In the genomic region with DNA sequence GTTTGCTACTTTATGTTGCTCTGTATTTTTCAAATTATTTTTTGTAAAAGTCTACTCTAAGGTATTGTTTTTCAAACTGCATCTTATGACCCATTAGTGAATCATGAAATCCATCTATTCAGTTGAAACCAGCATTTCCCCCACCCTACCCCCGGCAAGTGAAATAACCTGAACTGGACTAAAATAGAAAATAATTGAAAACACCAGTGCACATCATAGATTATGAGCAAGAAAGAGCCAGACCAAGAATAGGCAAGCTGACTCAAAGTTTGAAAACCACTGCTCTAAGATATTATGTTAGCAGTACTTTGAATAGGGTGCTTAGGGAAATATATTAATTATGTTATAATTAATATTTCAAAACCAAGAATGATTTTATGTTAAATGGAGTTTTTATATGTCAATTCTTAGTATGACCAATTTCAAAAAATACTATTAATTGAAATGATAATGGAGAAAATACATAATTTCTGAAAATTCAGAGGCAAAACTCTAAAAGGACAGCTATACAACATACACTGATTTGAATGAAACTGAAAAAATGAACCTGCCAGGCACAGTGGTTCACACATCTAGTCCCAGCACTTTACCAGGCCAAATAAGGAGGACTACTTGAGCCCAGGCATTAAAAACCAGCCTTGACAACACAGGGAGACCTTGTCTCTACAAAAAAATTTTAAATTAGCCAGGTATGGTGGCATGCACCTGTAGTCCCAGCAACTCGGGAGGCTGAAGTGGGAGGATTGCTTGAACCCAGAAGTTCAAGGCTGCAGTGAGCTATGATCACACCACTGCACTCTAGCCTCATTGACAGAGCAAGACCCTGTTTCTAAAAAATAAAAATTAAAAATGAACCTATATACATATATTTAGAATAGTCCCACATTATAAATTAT, we compare ENCODE assay signal across 19 cellular contexts.
DNase-seq lines count a peak whose midpoint lies in the region; ATAC-seq, FAIRE-seq and TF ChIP-seq lines count a peak whose summit lies in the region.
"Had no signal": no experiment of that assay in that cellular context is flagged by ENCODE, and none has a peak within 500 bp of the region (broad histone marks: within the 10 kb centered on the region; RNA-seq: fewer than 3 reads in every experiment).

No MANE protein-coding gene starts in this region.

- no peaks in the 10 kb centered on the region for H3K36me3 ChIP-seq in OCI-LY3 (replicated peaks; ENCODE audit: low read depth, low read length)
- H3K36me3 ChIP-seq in neutrophil = no peaks in the 10 kb centered on the region
- no peaks in the 10 kb centered on the region for H3K36me3 ChIP-seq in transverse colon
- H3K36me3 ChIP-seq: lower lobe of right lung, pancreas had no signal

- TF ChIP-seq EP300 in transverse colon (IDR thresholded peaks at IDR 0.05; ENCODE audit: low read depth) = no peak

- TF ChIP-seq CTCF in GM10266 (IDR thresholded peaks at IDR 0.05; ENCODE audit: control insufficient read depth, insufficient read depth, low read depth, missing control alignments) = no peak
- no peak for TF ChIP-seq CTCF in OCI-LY3 (IDR thresholded peaks at IDR 0.05; ENCODE audit: low read depth, low read length)
- no peak for TF ChIP-seq CTCF in neutrophil (IDR thresholded peaks at IDR 0.05)
- no peak for TF ChIP-seq CTCF in transverse colon (IDR thresholded peaks at IDR 0.05)

- H2AFZ ChIP-seq in OCI-LY3 (ENCODE audit: low read depth, low read length) = no peak overlapping the region

- FAIRE-seq in HTR-8/SVneo (lab: Jason Lieb, UNC) = no peak
- FAIRE-seq: H54, pancreas had no signal

- ATAC-seq in GM21576 (IDR thresholded peaks at IDR 0.05; ENCODE audit: unreplicated experiment) (peak; percentile 43), T-cell (replicated peaks in 1 of 4) (no peak)
- no peak for ATAC-seq in stimulated activated memory B cell treated with anti-CD40 and anti-IgM and Interleukin-4, amounts not matched to agents 10 μg/mL and 1 μg/mL and 100 μg/mL, for 72 hours
- ATAC-seq: pancreas had no signal

- no peaks in the 10 kb centered on the region for H4K20me1 ChIP-seq in OCI-LY3 (ENCODE audit: insufficient read depth, low read length)

- H3K27me3 Mint-ChIP-seq in stimulated activated memory B cell treated with anti-CD40 and anti-IgM and Interleukin-4, amounts not matched to agents 10 μg/mL and 1 μg/mL and 100 μg/mL, for 72 hours = no peaks in the 10 kb centered on the region
- no peaks in the 10 kb centered on the region for H3K27me3 Mint-ChIP-seq in T-cell
- H3K27me3 Mint-ChIP-seq: activated B cell treated with CpG ODN at 0.5 μM for 24 hours had no signal

- H3K27me3 ChIP-seq in OCI-LY3 (ENCODE audit: low read depth, low read length) = no peaks in the 10 kb centered on the region
- H3K27me3 ChIP-seq in neutrophil = no peaks in the 10 kb centered on the region
- no peaks in the 10 kb centered on the region for H3K27me3 ChIP-seq in transverse colon
- H3K27me3 ChIP-seq: pancreas, testis had no signal

- intact Hi-C loops in transverse colon (cut with DNase I; ENCODE audit: low total_unique reads) = no loop called here

- H3K27ac ChIP-seq in OCI-LY3 (ENCODE audit: low read length) (peak overlapping the region; percentile 28; the same call in 1 of the 2 replicates), neutrophil (peak overlapping the region; percentile 68), transverse colon (no peak overlapping the region)
- H3K27ac ChIP-seq: lower lobe of right lung, pancreas, testis had no signal

- H3K9me3 ChIP-seq in OCI-LY3 (ENCODE audit: insufficient read depth, low read length) (no peaks in the 10 kb centered on the region), neutrophil (no peaks in the 10 kb centered on the region), transverse colon (no peaks in the 10 kb centered on the region)
- H3K9me3 ChIP-seq: lower lobe of right lung, pancreas, testis had no signal

- H3K4me1 ChIP-seq in OCI-LY3 (ENCODE audit: low read length) = peaks cover 22% of the 10 kb centered on the region
- peaks cover 46 to 55% of the 10 kb centered on the region in 2 experiments for H3K4me1 ChIP-seq in neutrophil (ENCODE audit: control insufficient read depth in 1 of 2, insufficient read depth in 1 of 2, low read depth in 1 of 2, low read length in 1 of 2)
- peaks cover 0 to 7% (median 0%) of the 10 kb centered on the region in 4 donors for H3K4me1 ChIP-seq in transverse colon
- H3K4me1 ChIP-seq: pancreas, testis had no signal

- peaks cover 13% of the 10 kb centered on the region for H3K4me1 Mint-ChIP-seq in stimulated activated memory B cell treated with anti-CD40 and anti-IgM and Interleukin-4, amounts not matched to agents 10 μg/mL and 1 μg/mL and 100 μg/mL, for 72 hours
- no peaks in the 10 kb centered on the region for H3K4me1 Mint-ChIP-seq in T-cell

- H3K4me3 ChIP-seq in OCI-LY3 (ENCODE audit: low read length) (no peak overlapping the region), neutrophil (ENCODE audit: low read depth in 1 of 2, low read length in 1 of 2) (peak overlapping the region in 1 of 2 experiments; percentile 32), transverse colon (no peak overlapping the region)
- H3K4me3 ChIP-seq: lower lobe of right lung, pancreas, testis had no signal

- H3K9ac ChIP-seq in OCI-LY3 (ENCODE audit: low read length) = no peak overlapping the region

- WGBS in transverse colon (ENCODE audit: low coverage in 1 of 2), 2 donors = 37 to 83% methylated on average over 1 to 2 of the region's 2 CpGs

- in situ Hi-C loops in transverse colon (cut with MboI; ENCODE audit: low pct_ligation_motif_present in 1 of 4, low pct_unique_long_range_greater_than_20kb in 1 of 4, low sequenced_read_pairs in 3 of 4) = no loop called here

- H3K36me3 Mint-ChIP-seq in stimulated activated memory B cell treated with anti-CD40 and anti-IgM and Interleukin-4, amounts not matched to agents 10 μg/mL and 1 μg/mL and 100 μg/mL, for 72 hours = peaks cover 8% of the 10 kb centered on the region
- peaks cover 11% of the 10 kb centered on the region for H3K36me3 Mint-ChIP-seq in T-cell

- H3K4me3 Mint-ChIP-seq in stimulated activated memory B cell treated with anti-CD40 and anti-IgM and Interleukin-4, amounts not matched to agents 10 μg/mL and 1 μg/mL and 100 μg/mL, for 72 hours = no peak overlapping the region
- no peak overlapping the region for H3K4me3 Mint-ChIP-seq in T-cell
- H3K4me3 Mint-ChIP-seq: activated B cell treated with CpG ODN at 0.5 μM for 24 hours, CD14-positive monocyte had no signal

- DNase-seq in GM10266 (ENCODE audit: extremely low spot score) (peak; percentile 14), transverse colon (no peak), T-cell (no peak), HTR-8/SVneo (ENCODE audit: insufficient read length, low spot score) (no peak)
- DNase-seq: activated B cell treated with CpG ODN at 0.5 μM for 24 hours; DMS79; lower lobe of right lung; NCI-H2029; NCI-H510A treated with DMSO at 0.1 percent for 48 hours; pancreas; SHP77 treated with DMSO at 0.1 percent for 48 hours; stimulated activated CD4-positive, alpha-beta T cell treated with anti-CD3 and anti-CD28 coated beads, Interleukin-4, amount 100 ng/mL, for 24 hours; testis had no signal

- no peaks in the 10 kb centered on the region for H3K79me2 ChIP-seq in OCI-LY3 (ENCODE audit: low read length)

- no peaks in the 10 kb centered on the region for H3K9me3 Mint-ChIP-seq in stimulated activated memory B cell treated with anti-CD40 and anti-IgM and Interleukin-4, amounts not matched to agents 10 μg/mL and 1 μg/mL and 100 μg/mL, for 72 hours
- no peaks in the 10 kb centered on the region for H3K9me3 Mint-ChIP-seq in T-cell
- H3K9me3 Mint-ChIP-seq: activated B cell treated with CpG ODN at 0.5 μM for 24 hours, CD14-positive monocyte had no signal

- H3K27ac Mint-ChIP-seq in stimulated activated memory B cell treated with anti-CD40 and anti-IgM and Interleukin-4, amounts not matched to agents 10 μg/mL and 1 μg/mL and 100 μg/mL, for 72 hours = no peak overlapping the region
- no peak overlapping the region for H3K27ac Mint-ChIP-seq in T-cell
- H3K27ac Mint-ChIP-seq: activated B cell treated with CpG ODN at 0.5 μM for 24 hours had no signal

- POLR2A ChIA-PET in T-cell (lab: Charles Lee) = no interaction called here

- CTCF ChIA-PET in T-cell (lab: Charles Lee) = no interaction called here

- no peak for TF ChIP-seq POLR2A in transverse colon (IDR thresholded peaks at IDR 0.05)

- H3K4me2 ChIP-seq in OCI-LY3 (ENCODE audit: low read length) = peak overlapping the region; percentile 22

Comparison
In these comparisons a context has a peak if more than half of its experiments do, and no peak if none do; other contexts are left out.
1. H3K27ac ChIP-seq: peak in OCI-LY3 (single experiment) and neutrophil (single experiment); none in transverse colon (0 of 4).